In genomic region chr2:28271231-28271913, GRCh38 we compare ENCODE assay signal across 1 cellular context.
TF ChIP-seq lines count a peak whose summit lies in the region.

No MANE protein-coding gene starts in this region.

TF ChIP-seq in IMR-90, 13 proteins besides CTCF, POLR2A, EP300 and RAD21 (continued from another document):
- no peak for TF ChIP-seq FOS (IDR thresholded peaks at IDR 0.05; ENCODE audit: low read depth, low read length)
- no peak for TF ChIP-seq MAZ (IDR thresholded peaks at IDR 0.05; ENCODE audit: borderline replicate concordance, low read depth, low read length)
- no peak for TF ChIP-seq MAFK (IDR thresholded peaks at IDR 0.05; ENCODE audit: low read depth, low read length)
- TF ChIP-seq USF2 (IDR thresholded peaks at IDR 0.05; ENCODE audit: low read depth, low read length) = no peak
- no peak for TF ChIP-seq CEBPB (IDR thresholded peaks at IDR 0.05; ENCODE audit: low read depth, low read length)
- no peak for TF ChIP-seq MXI1 (IDR thresholded peaks at IDR 0.05; ENCODE audit: borderline replicate concordance, low read depth, low read length)
- no peak for TF ChIP-seq RCOR1 (IDR thresholded peaks at IDR 0.05; ENCODE audit: insufficient replicate concordance, low read length)
- no peak for TF ChIP-seq NFE2L2 (IDR thresholded peaks at IDR 0.05; ENCODE audit: low read depth, low read length)
- no peak for TF ChIP-seq CHD1 (IDR thresholded peaks at IDR 0.05; ENCODE audit: low read depth, low read length)
